14 cellular contexts compared by ENCODE assay signal in the genomic region with DNA sequence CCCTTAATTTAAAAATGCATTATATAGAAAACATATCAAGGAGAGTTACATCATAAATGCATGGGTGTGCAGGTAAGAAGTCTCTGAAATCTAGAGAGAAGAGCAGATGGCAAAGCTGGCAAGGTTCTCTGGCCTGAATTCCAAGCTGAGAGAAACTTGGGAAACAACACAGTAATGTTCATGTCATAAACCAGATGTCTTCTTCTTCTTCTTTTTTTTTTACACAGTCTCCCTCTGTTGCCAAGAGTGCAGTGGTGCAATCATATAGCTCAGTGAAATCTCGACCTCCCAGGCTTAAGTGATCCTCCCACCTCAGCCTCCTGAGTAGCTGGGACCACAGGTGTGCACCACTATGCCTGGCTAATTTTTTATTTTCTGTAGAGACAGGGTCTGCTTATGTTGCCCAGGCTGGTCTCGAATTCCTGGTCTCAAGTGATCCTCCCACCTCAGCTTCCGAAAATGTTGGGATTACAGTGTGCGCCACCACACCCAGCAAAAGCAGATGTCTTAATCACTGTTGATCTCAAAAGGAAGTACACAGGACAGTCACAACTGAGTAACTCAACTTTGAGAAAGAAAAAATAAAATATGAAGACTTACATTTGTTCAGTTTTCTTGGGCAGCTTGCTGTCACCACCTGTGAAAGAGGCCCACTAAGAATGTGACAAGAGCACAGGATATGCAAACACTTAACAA.
DNase-seq lines count a peak whose midpoint lies in the region; ATAC-seq and TF ChIP-seq lines count a peak whose summit lies in the region.
"Had no signal": no experiment of that assay in that cellular context is flagged by ENCODE, and none has a peak within 500 bp of the region (broad histone marks: within the 10 kb centered on the region; RNA-seq: fewer than 3 reads in every experiment).

No MANE protein-coding gene starts in this region.

- H3K27ac ChIP-seq in DND-41 (ENCODE audit: low read length) (no peak overlapping the region), Peyer's patch (no peak overlapping the region)
- H3K27ac ChIP-seq: spleen, vagina had no signal

- no peaks in the 10 kb centered on the region for H3K79me2 ChIP-seq in DND-41 (ENCODE audit: insufficient read depth, low read length)

- H3K4me2 ChIP-seq in DND-41 (ENCODE audit: insufficient read depth, low read length) = no peak overlapping the region

- no peaks in the 10 kb centered on the region for H3K9me3 ChIP-seq in DND-41 (ENCODE audit: insufficient read depth, low read length, severe bottlenecking)
- no peaks in the 10 kb centered on the region for H3K9me3 ChIP-seq in mucosa of descending colon
- H3K9me3 ChIP-seq in Peyer's patch = no peaks in the 10 kb centered on the region
- H3K9me3 ChIP-seq: spleen, vagina had no signal

- peak; percentile 36 for TF ChIP-seq CTCF in DND-41 (IDR thresholded peaks at IDR 0.05; ENCODE audit: borderline replicate concordance, extremely low read depth, low read length, poor library complexity, severe bottlenecking)
- TF ChIP-seq CTCF in astrocyte of the cerebellum (IDR thresholded peaks at IDR 0.05; ENCODE audit: low read depth, low read length, missing control alignments) = peak; percentile 1
- TF ChIP-seq CTCF in mucosa of descending colon (IDR thresholded peaks at IDR 0.05) = no peak
- TF ChIP-seq CTCF in Peyer's patch (IDR thresholded peaks at IDR 0.05) = peak in 1 of 6 experiments; percentile 10

- intact Hi-C loops in mucosa of descending colon (cut with DNase I, micrococcal nuclease) = no loop called here

- H4K20me1 ChIP-seq in DND-41 (ENCODE audit: insufficient read depth, low read length) = no peaks in the 10 kb centered on the region

- H2AFZ ChIP-seq in DND-41 (ENCODE audit: low read depth, low read length) = no peak overlapping the region

- H3K4me1 ChIP-seq in DND-41 (ENCODE audit: insufficient read depth, low read length) (no peaks in the 10 kb centered on the region), mucosa of descending colon (ENCODE audit: low read depth) (no peaks in the 10 kb centered on the region), Peyer's patch (no peaks in the 10 kb centered on the region)
- H3K4me1 ChIP-seq: spleen had no signal

- in situ Hi-C loops in astrocyte of the cerebellum (cut with HindIII; ENCODE audit: low sequenced_read_pairs) = no loop called here

- no peak overlapping the region for H3K9ac ChIP-seq in DND-41 (ENCODE audit: low read depth, low read length)

- no peaks in the 10 kb centered on the region for H3K36me3 ChIP-seq in DND-41 (ENCODE audit: insufficient read depth, low read length)
- no peaks in the 10 kb centered on the region for H3K36me3 ChIP-seq in mucosa of descending colon (ENCODE audit: low read depth)
- peaks cover 0 to 34% (median 0%) of the 10 kb centered on the region in 3 donors for H3K36me3 ChIP-seq in Peyer's patch

- TF ChIP-seq POLR2A in Peyer's patch (IDR thresholded peaks at IDR 0.05) = no peak

- DNase-seq in DND-41 = no peak
- peak; percentile 52 to 58 for DNase-seq in Kasumi-1 (lab: John Stamatoyannopoulos, UW)
- DNase-seq in astrocyte of the cerebellum (ENCODE audit: low read depth) = no peak
- DNase-seq in mucosa of descending colon = no peak
- DNase-seq in Peyer's patch = no peak
- DNase-seq: activated T-cell treated with anti-CD3 and anti-CD28 coated beads, Interleukin-2, amount 50 U/mL, for 1 hour; NCI-H1048; spleen; T1000 had no signal

- H3K27me3 ChIP-seq in DND-41 (ENCODE audit: insufficient read depth, low read length, poor library complexity) = peaks cover 34% of the 10 kb centered on the region
- H3K27me3 ChIP-seq in Peyer's patch = no peaks in the 10 kb centered on the region
- H3K27me3 ChIP-seq: spleen, vagina had no signal

- ATAC-seq in DND-41 (ENCODE audit: insufficient read depth, low read depth) (no peak), mucosa of descending colon (peak; percentile 31), GM21529 (IDR thresholded peaks at IDR 0.05; ENCODE audit: unreplicated experiment) (no peak), GM21526 (IDR thresholded peaks at IDR 0.05; ENCODE audit: low FRiP score, unreplicated experiment) (no peak)
- ATAC-seq: HCT116; natural killer cell treated with Interleukin-12 subunit alpha and Interleukin-12 subunit beta and Interleukin-15 and Interleukin-18, amount 100 ng/mL, for 72 hours had no signal

- H3K4me3 ChIP-seq in DND-41 (ENCODE audit: low read depth in 1 of 2, low read length in 2 of 2) (no peak overlapping the region), astrocyte of the cerebellum (ENCODE audit: low read depth, low read length) (no peak overlapping the region), mucosa of descending colon (no peak overlapping the region), Peyer's patch (no peak overlapping the region)
- H3K4me3 ChIP-seq: spleen, vagina had no signal

Comparison
In these comparisons a context has a peak if more than half of its experiments do, and no peak if none do; other contexts are left out.
1. DNase-seq: peak in Kasumi-1 (2 of 2); none in DND-41 (single experiment), astrocyte of the cerebellum (single experiment), mucosa of descending colon (0 of 3) and Peyer's patch (0 of 3).